In genomic region chr19:28838909-28839308, GRCh38 we compare ENCODE assay signal across 5 cellular contexts.
"Had no signal": no experiment of that assay in that cellular context is flagged by ENCODE, and none has a peak within 500 bp of the region (broad histone marks: within the 10 kb centered on the region; RNA-seq: fewer than 3 reads in every experiment).

No MANE protein-coding gene starts in this region.

- H3K4me3 ChIP-seq: GM23248, K562 had no signal

- ATAC-seq: K562 had no signal

- H3K27ac ChIP-seq: GM23248 had no signal

- DNase-seq: GM23248, H9, HCEC 1CT, IMR-90 had no signal

- H3K4me3 Mint-ChIP-seq: H9 had no signal

- H3K27ac Mint-ChIP-seq: H9 had no signal

- H3K9me3 Mint-ChIP-seq: H9 had no signal
